8 cellular contexts compared by ENCODE assay signal in the genomic region with DNA sequence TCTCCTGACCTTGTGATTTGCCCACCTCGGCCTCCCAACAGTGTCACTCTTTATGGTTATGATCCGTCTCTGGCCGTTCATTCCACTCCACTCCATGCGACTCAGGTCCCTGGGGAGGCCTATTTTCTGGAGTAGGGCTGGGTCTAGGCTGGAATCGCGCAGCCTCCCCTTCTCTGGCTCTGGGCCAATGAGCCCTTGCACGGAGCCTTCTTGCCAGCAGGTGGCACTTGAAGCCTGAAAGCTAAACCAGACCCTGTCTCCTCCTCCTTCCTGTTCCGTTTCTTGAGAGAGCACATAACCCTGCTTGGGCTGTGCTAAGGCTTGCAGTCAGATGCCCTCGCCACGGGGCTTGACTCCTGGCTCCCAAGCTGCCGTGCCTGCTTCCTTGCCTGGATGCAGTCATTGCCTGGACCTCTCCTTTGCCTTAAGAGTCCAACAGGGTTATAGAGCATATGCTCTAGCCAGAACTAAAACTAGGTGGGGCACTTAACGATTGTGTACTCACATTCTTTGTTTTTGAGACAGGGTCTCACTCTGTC. TPM values are rescaled to one million over a fixed set of nuclear protein-coding genes. Genes with fewer than 3 reads are reported as not detected.
A peak's percentile ranks its signal among the peaks of the same experiment; 100 is the strongest.
DNase-seq lines count a peak whose midpoint lies in the region; ATAC-seq and TF ChIP-seq lines count a peak whose summit lies in the region.

No MANE protein-coding gene starts in this region.

- peak; percentile 95 for TF ChIP-seq CTCF in AG09319 (IDR thresholded peaks at IDR 0.05; ENCODE audit: low read depth, low read length)

- ATAC-seq in GM18870 (IDR thresholded peaks at IDR 0.05; ENCODE audit: unreplicated experiment) (peak; percentile 77), HG03378 (IDR thresholded peaks at IDR 0.05; ENCODE audit: unreplicated experiment) (peak; percentile 83)

- peak; percentile 85 for DNase-seq in AG09319 (ENCODE audit: extremely low read depth, low read depth)
- peak; percentile 70 for DNase-seq in NCI-H510A (lab: John Stamatoyannopoulos, UW)
- DNase-seq in activated CD4-positive, CD25-positive, alpha-beta regulatory T cell treated with anti-CD3 and anti-CD28 coated beads, Interleukin-2, amount 50 U/mL, for 72 hours, result peak; percentile 80
- peak; percentile 92 for DNase-seq in cerebellum (ENCODE audit: low spot score)
- DNase-seq in left kidney (ENCODE audit: low read depth, low spot score), result peak; percentile 95
- DNase-seq in stimulated activated CD4-positive, alpha-beta T cell treated with anti-CD3 and anti-CD28 coated beads, Interleukin-2, amount 100 ng/mL, for 24 hours, result peak; percentile 87

RNA-seq across cellular contexts. Expression of a gene that starts 9.6 kb away (rescaled TPM):
- total RNA-seq in cerebellum, result 16.1 TPM

Comparison
In these comparisons a context has a peak if more than half of its experiments do, and no peak if none do; other contexts are left out.
1. Peak in every context shown above with its lines: DNase-seq and ATAC-seq.